9 cellular contexts compared by ENCODE assay signal in the genomic region with DNA sequence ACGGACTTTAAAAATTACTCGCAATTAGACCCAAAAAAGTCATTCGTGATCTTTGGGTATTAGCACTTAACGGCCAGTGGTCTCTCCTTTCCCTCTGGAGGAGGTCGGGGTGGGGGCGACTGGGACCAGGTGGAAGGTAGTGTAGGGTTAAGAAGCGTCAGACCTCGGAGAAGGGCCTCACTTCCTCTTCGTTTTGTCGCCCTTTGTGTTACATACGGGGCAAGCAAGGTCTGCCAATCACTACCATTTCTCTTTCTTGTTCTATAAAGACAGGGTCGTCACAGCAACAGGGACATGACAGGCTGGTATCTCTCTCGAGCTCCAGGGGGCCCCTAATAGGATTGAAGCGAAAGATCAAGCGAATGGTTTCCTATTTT.
DNase-seq lines count a peak whose midpoint lies in the region; ATAC-seq and TF ChIP-seq lines count a peak whose summit lies in the region.
"Had no signal": no experiment of that assay in that cellular context is flagged by ENCODE, and none has a peak within 500 bp of the region (broad histone marks: within the 10 kb centered on the region; RNA-seq: fewer than 3 reads in every experiment).

No MANE protein-coding gene starts in this region.

- peak overlapping the region; percentile 66 for H3K4me3 Mint-ChIP-seq in T-helper 2 cell treated with Interferon-gamma antibody and Interleukin-4, amounts not matched to agents 5 μg/mL and 100 μg/mL, for 36 hours
- H3K4me3 Mint-ChIP-seq in stimulated activated naive B cell treated with anti-CD40 and anti-IgM and Interleukin-4, amounts not matched to agents 10 μg/mL and 1 μg/mL and 100 μg/mL, for 72 hours: peak overlapping the region; percentile 74 to 86

- CTCF ChIA-PET in OCI-LY7 (lab: Charles Lee; ENCODE audit: unreplicated experiment): no interaction called here

- no peaks in the 10 kb centered on the region for H4K20me1 ChIP-seq in OCI-LY7 (ENCODE audit: insufficient read depth, low read length)

- H3K9me3 ChIP-seq in OCI-LY7 (ENCODE audit: low read length): no peaks in the 10 kb centered on the region
- H3K9me3 ChIP-seq in iPS-15b (ENCODE audit: control insufficient read depth, insufficient read depth, low read length): no peaks in the 10 kb centered on the region

- no peaks in the 10 kb centered on the region for H3K36me3 ChIP-seq in OCI-LY7 (ENCODE audit: insufficient read depth, low read length)
- no peaks in the 10 kb centered on the region for H3K36me3 ChIP-seq in iPS-15b (ENCODE audit: control insufficient read depth, insufficient read depth, low read length)

- no peaks in the 10 kb centered on the region for H3K79me2 ChIP-seq in OCI-LY7 (ENCODE audit: insufficient read depth, low read depth, low read length)

- H3K9me2 ChIP-seq in OCI-LY7 (ENCODE audit: insufficient read depth, low read length): no peaks in the 10 kb centered on the region

- intact Hi-C loops in OCI-LY7 (cut with micrococcal nuclease; ENCODE audit: unreplicated experiment): no loop called here

- H3K27ac ChIP-seq in OCI-LY7 (ENCODE audit: low read depth, low read length, poor library complexity, severe bottlenecking): no peak overlapping the region

- POLR2A ChIA-PET in OCI-LY7 (lab: Charles Lee): no interaction called here

- peaks cover 72% of the 10 kb centered on the region for H3K27me3 Mint-ChIP-seq in T-helper 2 cell treated with Interferon-gamma antibody and Interleukin-4, amounts not matched to agents 5 μg/mL and 100 μg/mL, for 36 hours (ENCODE audit: low read depth)
- H3K27me3 Mint-ChIP-seq in stimulated activated naive B cell treated with anti-CD40 and anti-IgM and Interleukin-4, amounts not matched to agents 10 μg/mL and 1 μg/mL and 100 μg/mL, for 72 hours: peaks cover 35 to 61% of the 10 kb centered on the region in 2 donors

- no peak for DNase-seq in T-helper 2 cell treated with Interferon-gamma antibody and Interleukin-4, amounts not matched to agents 5 μg/mL and 100 μg/mL, for 36 hours (ENCODE audit: low spot score)
- DNase-seq in T-helper 2 cell: no peak
- no peak for DNase-seq in OCI-LY7 (ENCODE audit: low spot score)
- no peak for DNase-seq in stimulated activated naive B cell treated with anti-CD40 and anti-IgM and Interleukin-4, amounts not matched to agents 10 μg/mL and 1 μg/mL and 100 μg/mL, for 72 hours
- no peak for DNase-seq in dedifferentiated amniotic fluid mesenchymal stem cell (ENCODE audit: extremely low spot score)
- no peak for DNase-seq in occipital lobe (lab: John Stamatoyannopoulos, UW)
- DNase-seq in activated CD4-positive, alpha-beta T cell treated with anti-CD3 and anti-CD28 coated beads, Interleukin-2, amount 50 U/mL, for 1 hour: no peak

- H3K27ac Mint-ChIP-seq in T-helper 2 cell treated with Interferon-gamma antibody and Interleukin-4, amounts not matched to agents 5 μg/mL and 100 μg/mL, for 36 hours: peak overlapping the region; percentile 54
- H3K27ac Mint-ChIP-seq in stimulated activated naive B cell treated with anti-CD40 and anti-IgM and Interleukin-4, amounts not matched to agents 10 μg/mL and 1 μg/mL and 100 μg/mL, for 72 hours: peak overlapping the region; percentile 84

- no peaks in the 10 kb centered on the region for H3K36me3 Mint-ChIP-seq in T-helper 2 cell treated with Interferon-gamma antibody and Interleukin-4, amounts not matched to agents 5 μg/mL and 100 μg/mL, for 36 hours (ENCODE audit: low read depth)
- H3K36me3 Mint-ChIP-seq in stimulated activated naive B cell treated with anti-CD40 and anti-IgM and Interleukin-4, amounts not matched to agents 10 μg/mL and 1 μg/mL and 100 μg/mL, for 72 hours: no peaks in the 10 kb centered on the region

- no TSS peak for BruUV-seq in OCI-LY7 (replicated peaks; lab: Mats Ljungman, UMichigan)

- H3K4me1 ChIP-seq in OCI-LY7 (ENCODE audit: insufficient read depth, low read length, poor library complexity, severe bottlenecking) (peaks cover 4% of the 10 kb centered on the region), iPS-15b (ENCODE audit: control insufficient read depth, insufficient read depth, low read length) (peaks cover 6% of the 10 kb centered on the region)

- H2AFZ ChIP-seq in OCI-LY7 (ENCODE audit: low read length): no peak overlapping the region

- H3K4me3 ChIP-seq in OCI-LY7 (ENCODE audit: low read depth, low read length, poor library complexity, severe bottlenecking): no peak overlapping the region
- H3K4me3 ChIP-seq in iPS-15b (ENCODE audit: low read depth, low read length): peak overlapping the region; percentile 63

- TF ChIP-seq CTCF in OCI-LY7 (conservative IDR thresholded peaks at IDR 0.05; ENCODE audit: low read length): no peak

- H3K9me3 Mint-ChIP-seq in T-helper 2 cell treated with Interferon-gamma antibody and Interleukin-4, amounts not matched to agents 5 μg/mL and 100 μg/mL, for 36 hours: no peaks in the 10 kb centered on the region
- H3K9me3 Mint-ChIP-seq in stimulated activated naive B cell treated with anti-CD40 and anti-IgM and Interleukin-4, amounts not matched to agents 10 μg/mL and 1 μg/mL and 100 μg/mL, for 72 hours: no peaks in the 10 kb centered on the region

- H3K4me2 ChIP-seq in OCI-LY7 (ENCODE audit: low read length): peak overlapping the region; percentile 68; the same call in 1 of the 2 replicates

- ATAC-seq in stimulated activated naive B cell treated with anti-CD40 and anti-IgM and Interleukin-4, amounts not matched to agents 10 μg/mL and 1 μg/mL and 100 μg/mL, for 72 hours (replicated peaks): peak; percentile 63 to 64
- ATAC-seq: Right ventricle myocardium inferior had no signal

- H3K27me3 ChIP-seq in iPS-15b (ENCODE audit: control insufficient read depth, insufficient read depth, low read length): peaks cover 18% of the 10 kb centered on the region

- H3K4me1 Mint-ChIP-seq in T-helper 2 cell treated with Interferon-gamma antibody and Interleukin-4, amounts not matched to agents 5 μg/mL and 100 μg/mL, for 36 hours (ENCODE audit: low read depth): peaks cover 25% of the 10 kb centered on the region
- peaks cover 10 to 27% of the 10 kb centered on the region in 2 donors for H3K4me1 Mint-ChIP-seq in stimulated activated naive B cell treated with anti-CD40 and anti-IgM and Interleukin-4, amounts not matched to agents 10 μg/mL and 1 μg/mL and 100 μg/mL, for 72 hours

- no peak overlapping the region for H3K9ac ChIP-seq in iPS-15b (ENCODE audit: low read depth, low read length)
